In the genomic region with DNA sequence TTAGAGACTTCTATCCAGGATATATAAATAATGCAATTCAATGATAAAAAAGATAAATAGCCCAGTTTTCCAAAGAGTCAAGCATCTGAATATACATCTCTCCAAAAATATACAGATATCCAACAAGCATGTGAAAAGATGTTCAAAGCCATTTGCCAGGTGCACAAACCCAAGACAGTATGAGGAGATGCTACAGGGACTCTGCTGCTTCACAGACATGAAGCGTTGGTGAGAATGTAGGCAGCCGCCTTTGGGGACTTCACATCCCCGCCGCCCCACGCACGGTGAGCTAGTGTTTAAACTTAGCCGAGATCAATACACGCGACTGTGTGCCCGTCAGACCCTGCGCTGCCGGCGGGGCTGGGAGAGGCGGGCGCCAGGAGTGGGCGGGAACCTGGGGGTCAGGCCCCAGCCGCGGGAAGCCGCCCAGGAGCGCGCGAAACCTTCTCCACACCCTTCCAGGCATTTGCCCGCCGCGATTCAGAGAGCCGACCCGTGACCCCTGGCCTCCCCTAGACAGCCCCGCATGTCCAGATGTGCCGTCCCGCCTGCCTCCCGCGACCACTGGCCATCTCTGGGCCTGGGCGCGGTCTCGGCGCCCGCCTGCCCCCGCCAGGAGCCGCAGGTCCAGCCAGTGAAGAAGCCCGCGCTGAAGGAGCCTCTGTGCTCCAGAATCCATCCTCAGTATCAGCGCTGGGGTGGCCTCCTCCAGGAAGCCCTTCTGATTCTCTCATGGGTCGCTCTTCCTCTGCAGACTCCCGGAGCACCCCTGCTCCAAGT, we compare ENCODE assay signal across 8 cellular contexts.
DNase-seq lines count a peak whose midpoint lies in the region; ATAC-seq and TF ChIP-seq lines count a peak whose summit lies in the region.

No MANE protein-coding gene starts in this region.

- peaks cover 41% of the 10 kb centered on the region for H3K4me1 Mint-ChIP-seq in stimulated activated naive CD8-positive, alpha-beta T cell treated with anti-CD3 and anti-CD28 coated beads, Interleukin-15, Interleukin-2, amounts not matched to agents 100 ng/mL and 50 ng/mL, for 24 hours (ENCODE audit: low read depth)

- ATAC-seq in GM18511 (IDR thresholded peaks at IDR 0.05; ENCODE audit: unreplicated experiment) (peak; percentile 49), GM21737 (IDR thresholded peaks at IDR 0.05; ENCODE audit: unreplicated experiment) (peak; percentile 34), HG02970 (IDR thresholded peaks at IDR 0.05; ENCODE audit: low FRiP score, unreplicated experiment) (no peak)

- no peaks in the 10 kb centered on the region for H3K9me2 ChIP-seq in MM.1S (replicated peaks; ENCODE audit: insufficient read depth, low read length)

- no peaks in the 10 kb centered on the region for H3K9me3 Mint-ChIP-seq in stimulated activated naive CD8-positive, alpha-beta T cell treated with anti-CD3 and anti-CD28 coated beads, Interleukin-15, Interleukin-2, amounts not matched to agents 100 ng/mL and 50 ng/mL, for 24 hours

- peaks cover 41% of the 10 kb centered on the region for H3K27me3 Mint-ChIP-seq in stimulated activated naive CD8-positive, alpha-beta T cell treated with anti-CD3 and anti-CD28 coated beads, Interleukin-15, Interleukin-2, amounts not matched to agents 100 ng/mL and 50 ng/mL, for 24 hours

- H3K4me3 Mint-ChIP-seq in stimulated activated naive CD8-positive, alpha-beta T cell treated with anti-CD3 and anti-CD28 coated beads, Interleukin-15, Interleukin-2, amounts not matched to agents 100 ng/mL and 50 ng/mL, for 24 hours: peak overlapping the region; percentile 84

- peak overlapping the region; percentile 66 for H3K4me3 ChIP-seq in MM.1S (ENCODE audit: low read length)

- H3K79me2 ChIP-seq in MM.1S (ENCODE audit: low read length): no peaks in the 10 kb centered on the region

- no peaks in the 10 kb centered on the region for H3K36me3 Mint-ChIP-seq in stimulated activated naive CD8-positive, alpha-beta T cell treated with anti-CD3 and anti-CD28 coated beads, Interleukin-15, Interleukin-2, amounts not matched to agents 100 ng/mL and 50 ng/mL, for 24 hours (ENCODE audit: low read depth)

- H3K4me1 ChIP-seq in MM.1S (ENCODE audit: low read length): peaks cover 9% of the 10 kb centered on the region

- peak overlapping the region; percentile 58 for H3K9ac ChIP-seq in MM.1S (ENCODE audit: low read length)

- DNase-seq in MM.1S (peak; percentile 39), iPS-NIHi7 (ENCODE audit: extremely low spot score) (peak; percentile 31), SIG-M5 (lab: John Stamatoyannopoulos, UW) (no peak)
- DNase-seq in activated effector memory CD4-positive, alpha-beta T cell treated with Interleukin-2 at 50 U/mL for 16 hours: peak; percentile 25

- H3K36me3 ChIP-seq in MM.1S (replicated peaks; ENCODE audit: insufficient read depth, low read length): no peaks in the 10 kb centered on the region

- TF ChIP-seq CTCF in MM.1S (IDR thresholded peaks at IDR 0.05; ENCODE audit: low read length): no peak

- peaks cover 8% of the 10 kb centered on the region; the same call in 1 of the 2 replicates for H3K27me3 ChIP-seq in MM.1S (replicated peaks; ENCODE audit: insufficient read depth, low read length)

- H3K27ac ChIP-seq in MM.1S (ENCODE audit: low read length): peak overlapping the region; percentile 6; the same call in 1 of the 2 replicates

- H3F3A ChIP-seq in MM.1S (ENCODE audit: insufficient read depth, low read length): 0 out of 2 replicates have a peak, but pooled peaks cover 2% of the 10 kb centered on the region

- peak overlapping the region; percentile 14 for H3K27ac Mint-ChIP-seq in stimulated activated naive CD8-positive, alpha-beta T cell treated with anti-CD3 and anti-CD28 coated beads, Interleukin-15, Interleukin-2, amounts not matched to agents 100 ng/mL and 50 ng/mL, for 24 hours

- peak overlapping the region; percentile 97 for H3K4me2 ChIP-seq in MM.1S (ENCODE audit: low read depth, low read length)

- peak overlapping the region; percentile 93 for H2AFZ ChIP-seq in MM.1S (ENCODE audit: low read length)

- no peaks in the 10 kb centered on the region for H3K9me3 ChIP-seq in MM.1S (replicated peaks; ENCODE audit: insufficient read depth, low read length)

- no peaks in the 10 kb centered on the region for H4K20me1 ChIP-seq in MM.1S (ENCODE audit: insufficient read depth, low read length)
